27 cellular contexts compared by ENCODE assay signal in the genomic region with DNA sequence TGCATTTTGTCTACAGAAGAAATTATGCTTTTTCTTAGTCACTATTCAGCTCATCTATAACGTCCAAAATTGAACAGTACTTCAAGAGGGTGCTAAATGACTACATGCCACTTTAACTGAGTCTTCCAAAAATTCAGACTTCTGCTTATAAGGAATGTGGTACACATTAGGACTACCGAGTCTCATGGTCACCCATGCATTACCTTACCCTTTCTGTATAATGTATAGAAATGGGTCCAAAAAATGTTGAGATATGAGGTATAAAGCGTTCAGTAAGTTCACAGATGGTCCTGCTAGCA.
DNase-seq lines count a peak whose midpoint lies in the region; ATAC-seq and TF ChIP-seq lines count a peak whose summit lies in the region.
"Had no signal": no experiment of that assay in that cellular context is flagged by ENCODE, and none has a peak within 500 bp of the region (broad histone marks: within the 10 kb centered on the region; RNA-seq: fewer than 3 reads in every experiment).

No MANE protein-coding gene starts in this region.

- peak overlapping the region; percentile 22 for H3K27ac Mint-ChIP-seq in activated CD8-positive, alpha-beta T cell treated with anti-CD3 and anti-CD28 coated beads, Interleukin-2, amount 10 ng/mL, durations not matched to agents 7 days and 5 days
- H3K27ac Mint-ChIP-seq in activated CD8-positive, alpha-beta T cell treated with anti-CD3 and anti-CD28 coated beads for 36 hours = no peak overlapping the region
- H3K27ac Mint-ChIP-seq in type B pancreatic cell = no peak overlapping the region
- H3K27ac Mint-ChIP-seq: activated CD4-positive, alpha-beta T cell treated with anti-CD3 and anti-CD28 coated beads for 36 hours; activated T-cell treated with anti-CD3 and anti-CD28 coated beads, Interleukin-2, amount 50 U/mL, for 24 hours; B cell; natural killer cell had no signal

- H3K56ac ChIP-seq in IMR-90 (ENCODE audit: extremely low read depth, insufficient read depth, low read length) = no peak overlapping the region

- no peak overlapping the region for H3K4me3 Mint-ChIP-seq in activated CD8-positive, alpha-beta T cell treated with anti-CD3 and anti-CD28 coated beads, Interleukin-2, amount 10 ng/mL, durations not matched to agents 7 days and 5 days
- no peak overlapping the region for H3K4me3 Mint-ChIP-seq in activated CD8-positive, alpha-beta T cell treated with anti-CD3 and anti-CD28 coated beads for 36 hours
- H3K4me3 Mint-ChIP-seq in type B pancreatic cell = peak overlapping the region; percentile 5
- H3K4me3 Mint-ChIP-seq: activated CD4-positive, alpha-beta T cell treated with anti-CD3 and anti-CD28 coated beads for 36 hours; activated T-cell treated with anti-CD3 and anti-CD28 coated beads, Interleukin-2, amount 50 U/mL, for 24 hours; B cell; natural killer cell had no signal

- H3K4me1 ChIP-seq in IMR-90 (ENCODE audit: control insufficient read depth, insufficient read depth, low read length) (peaks cover 2% of the 10 kb centered on the region; the same call in 1 of the 2 replicates), Panc1 (ENCODE audit: control insufficient read depth, insufficient read depth, low read length) (peaks cover 43% of the 10 kb centered on the region)

- H3K79me1 ChIP-seq in IMR-90 (ENCODE audit: low read depth in 1 of 2, low read length in 2 of 2) = peaks cover 0 to 2% of the 10 kb centered on the region in 2 experiments; a peak in 1 of 4 replicates

- H4K8ac ChIP-seq in IMR-90 (ENCODE audit: low read depth in 2 of 2, low read length in 2 of 2) = no peak overlapping the region

- H3K9me3 ChIP-seq in IMR-90 (ENCODE audit: control insufficient read depth, insufficient read depth, low read length) (no peaks in the 10 kb centered on the region), Panc1 (ENCODE audit: control insufficient read depth, insufficient read depth, low read depth, low read length) (no peaks in the 10 kb centered on the region), MG63 (no peaks in the 10 kb centered on the region)
- H3K9me3 ChIP-seq: mucosa of descending colon, sigmoid colon, stomach had no signal

- TF ChIP-seq CTCF in activated CD8-positive, alpha-beta T cell treated with anti-CD3 and anti-CD28 coated beads for 36 hours (IDR thresholded peaks at IDR 0.05) = no peak
- TF ChIP-seq CTCF in IMR-90 (conservative IDR thresholded peaks at IDR 0.05; ENCODE audit: low read depth, low read length) (no peak), Panc1 (IDR thresholded peaks at IDR 0.05) (no peak), type B pancreatic cell (conservative IDR thresholded peaks at IDR 0.05) (no peak)

- H3K9me3 Mint-ChIP-seq in activated CD8-positive, alpha-beta T cell treated with anti-CD3 and anti-CD28 coated beads, Interleukin-2, amount 10 ng/mL, durations not matched to agents 7 days and 5 days (ENCODE audit: insufficient read depth) = no peaks in the 10 kb centered on the region
- no peaks in the 10 kb centered on the region for H3K9me3 Mint-ChIP-seq in activated CD8-positive, alpha-beta T cell treated with anti-CD3 and anti-CD28 coated beads for 36 hours
- no peaks in the 10 kb centered on the region for H3K9me3 Mint-ChIP-seq in type B pancreatic cell
- H3K9me3 Mint-ChIP-seq: activated T-cell treated with anti-CD3 and anti-CD28 coated beads, Interleukin-2, amount 50 U/mL, for 24 hours; natural killer cell had no signal

- H3K36me3 Mint-ChIP-seq in activated CD8-positive, alpha-beta T cell treated with anti-CD3 and anti-CD28 coated beads, Interleukin-2, amount 10 ng/mL, durations not matched to agents 7 days and 5 days (ENCODE audit: low read depth) = peaks cover 8% of the 10 kb centered on the region
- peaks cover 1% of the 10 kb centered on the region for H3K36me3 Mint-ChIP-seq in activated CD8-positive, alpha-beta T cell treated with anti-CD3 and anti-CD28 coated beads for 36 hours (ENCODE audit: low read depth)
- H3K36me3 Mint-ChIP-seq in type B pancreatic cell = peaks cover 4% of the 10 kb centered on the region
- H3K36me3 Mint-ChIP-seq: natural killer cell had no signal

- POLR2A ChIA-PET in activated CD8-positive, alpha-beta T cell treated with anti-CD3 and anti-CD28 coated beads, Interleukin-2, amount 10 ng/mL, durations not matched to agents 7 days and 5 days (lab: Charles Lee) = interaction anchor here (0.6 to 12.2 kb wide), 7 partner anchors 11 to 1005 kb away, joined by 3 to 1009 read pairs (median 188); a partner anchor contains a TSS
- POLR2A ChIA-PET in activated CD8-positive, alpha-beta T cell treated with anti-CD3 and anti-CD28 coated beads for 36 hours (lab: Charles Lee) = interaction anchor here (1.0 to 9.7 kb wide), 3 partner anchors 20 to 591 kb away, joined by 3 to 692 read pairs (median 3); a partner anchor contains a TSS
- POLR2A ChIA-PET in IMR-90 (lab: Charles Lee; ENCODE audit: unreplicated experiment) (interaction anchor here (1.2 kb wide), 1 partner anchor 18 kb away, joined by 4 read pairs; a partner anchor contains a TSS), Panc1 (lab: Charles Lee) (no interaction called here)

- no peak overlapping the region for H4K5ac ChIP-seq in IMR-90 (ENCODE audit: low read depth, low read length)

- H3K4ac ChIP-seq in IMR-90 (ENCODE audit: low read depth, low read length) = no peak overlapping the region

- no peak overlapping the region for H2BK5ac ChIP-seq in IMR-90 (ENCODE audit: low read depth, low read length, poor library complexity, severe bottlenecking)

- dilution Hi-C loops in IMR-90 (cut with HindIII; ENCODE audit: low sequenced_read_pairs, unreplicated experiment) = loop anchor here (25.0 kb wide), 1 partner anchor 759 kb away; a partner anchor contains a TSS

- no peak overlapping the region for H3K4me2 ChIP-seq in IMR-90 (ENCODE audit: low read depth, low read length)

- no CpG with 5 or more reads among the region's 3 CpGs for WGBS in IMR-90 (ENCODE audit: extremely low coverage in 2 of 2, insufficient read length in 1 of 2), 2 experiments

- no peak for TF ChIP-seq RAD21 in IMR-90 (IDR thresholded peaks at IDR 0.05; ENCODE audit: low read length)

- H2AK5ac ChIP-seq in IMR-90 (ENCODE audit: low read depth, low read length) = no peak overlapping the region

- H4K20me1 ChIP-seq in IMR-90 (ENCODE audit: insufficient read depth, low read length) = peaks cover 5% of the 10 kb centered on the region; the same call in 1 of the 2 replicates

- no peak overlapping the region for H3K23ac ChIP-seq in IMR-90 (ENCODE audit: low read depth, low read length)

- no peak for ATAC-seq in activated CD8-positive, alpha-beta T cell treated with anti-CD3 and anti-CD28 coated beads, Interleukin-2, amount 10 ng/mL, durations not matched to agents 7 days and 5 days
- no peak for ATAC-seq in activated CD8-positive, alpha-beta T cell treated with anti-CD3 and anti-CD28 coated beads for 36 hours
- no peak for ATAC-seq in IMR-90 (ENCODE audit: low read depth)
- no peak for ATAC-seq in Panc1
- ATAC-seq in HG03175 (IDR thresholded peaks at IDR 0.05; ENCODE audit: unreplicated experiment) = no peak
- ATAC-seq: activated CD4-positive, alpha-beta T cell treated with anti-CD3 and anti-CD28 coated beads for 36 hours; mucosa of descending colon; natural killer cell had no signal

- no peak for TF ChIP-seq POLR2A in IMR-90 (IDR thresholded peaks at IDR 0.05; ENCODE audit: low read depth, low read length)

- H3K27me3 ChIP-seq in IMR-90 (ENCODE audit: control insufficient read depth, insufficient read depth, low read length) (no peaks in the 10 kb centered on the region), Panc1 (ENCODE audit: control insufficient read depth, insufficient read depth, low read length) (no peaks in the 10 kb centered on the region), MG63 (no peaks in the 10 kb centered on the region)
- H3K27me3 ChIP-seq: sigmoid colon had no signal

- H3K18ac ChIP-seq in IMR-90 (ENCODE audit: low read depth, low read length) = no peak overlapping the region

- H2AK9ac ChIP-seq in IMR-90 (replicated peaks; ENCODE audit: low read depth, low read length, poor library complexity) = no peak overlapping the region

- H3K4me1 Mint-ChIP-seq in activated CD8-positive, alpha-beta T cell treated with anti-CD3 and anti-CD28 coated beads, Interleukin-2, amount 10 ng/mL, durations not matched to agents 7 days and 5 days (ENCODE audit: low read depth) = peaks cover 56% of the 10 kb centered on the region
- H3K4me1 Mint-ChIP-seq in activated CD8-positive, alpha-beta T cell treated with anti-CD3 and anti-CD28 coated beads for 36 hours (ENCODE audit: low read depth) = peaks cover 21% of the 10 kb centered on the region
- peaks cover 27% of the 10 kb centered on the region for H3K4me1 Mint-ChIP-seq in type B pancreatic cell (ENCODE audit: unreplicated experiment)

- BruUV-seq in IMR-90 (replicated peaks; lab: Mats Ljungman, UMichigan) (no TSS peak), Panc1 (replicated peaks; lab: Mats Ljungman, UMichigan) (no TSS peak)

- H3K14ac ChIP-seq in IMR-90 (replicated peaks; ENCODE audit: low read depth, low read length) = no peak overlapping the region

- CTCF ChIA-PET in activated CD8-positive, alpha-beta T cell treated with anti-CD3 and anti-CD28 coated beads, Interleukin-2, amount 10 ng/mL, durations not matched to agents 7 days and 5 days (lab: Charles Lee) = interaction anchor here (1.2 to 3.3 kb wide), 3 partner anchors 17 to 123 kb away, joined by 3 to 28 read pairs (median 13); a partner anchor contains a TSS
- CTCF ChIA-PET in activated CD8-positive, alpha-beta T cell treated with anti-CD3 and anti-CD28 coated beads for 36 hours (lab: Charles Lee) = interaction anchor here (1.2 to 1.3 kb wide), 2 partner anchors 18 to 767 kb away, joined by 3 to 4 read pairs; no protein-coding TSS in a partner anchor
- CTCF ChIA-PET in IMR-90 (lab: Yijun Ruan, JAX) (no interaction called here), Panc1 (lab: Charles Lee) (no interaction called here)

- H3K4me3 ChIP-seq in IMR-90 (ENCODE audit: insufficient read depth, low read depth, low read length) = no peak overlapping the region
- H3K4me3 ChIP-seq in Panc1 (ENCODE audit: low read depth in 2 of 2, low read length in 2 of 2) = no peak overlapping the region
- no peak overlapping the region for H3K4me3 ChIP-seq in MG63
- H3K4me3 ChIP-seq: lung, mucosa of descending colon, sigmoid colon, stomach had no signal

- H3K27ac ChIP-seq in IMR-90 (ENCODE audit: insufficient read depth, low read length) (no peak overlapping the region), Panc1 (ENCODE audit: low read length) (peak overlapping the region; percentile 100)
- H3K27ac ChIP-seq: epithelial cell of prostate, sigmoid colon, stomach had no signal

- H2BK20ac ChIP-seq in IMR-90 (ENCODE audit: low read depth, low read length) = no peak overlapping the region

- H4K91ac ChIP-seq in IMR-90 (ENCODE audit: insufficient read depth, low read depth, low read length) = no peak overlapping the region

- peak overlapping the region; percentile 8; the same call in 1 of the 2 replicates for H2BK120ac ChIP-seq in IMR-90 (ENCODE audit: low read depth, low read length)

- intact Hi-C loops in activated CD8-positive, alpha-beta T cell treated with anti-CD3 and anti-CD28 coated beads for 36 hours (cut with micrococcal nuclease) = no loop called here
- intact Hi-C loops in IMR-90 (cut with micrococcal nuclease) = no loop called here
- intact Hi-C loops in Panc1 (cut with micrococcal nuclease; ENCODE audit: unreplicated experiment) = no loop called here

- H3K36me3 ChIP-seq in IMR-90 (ENCODE audit: control insufficient read depth, insufficient read depth, low read length) (no peaks in the 10 kb centered on the region), Panc1 (ENCODE audit: control insufficient read depth, insufficient read depth, low read length) (no peaks in the 10 kb centered on the region), MG63 (no peaks in the 10 kb centered on the region)
- H3K36me3 ChIP-seq: sigmoid colon, stomach had no signal

- no peak overlapping the region for H2AFZ ChIP-seq in IMR-90 (replicated peaks; ENCODE audit: low read length, poor library complexity)

- H3K9ac ChIP-seq in IMR-90 (ENCODE audit: low read depth, low read length) = no peak overlapping the region

- no peak for DNase-seq in activated CD8-positive, alpha-beta T cell treated with anti-CD3 and anti-CD28 coated beads, Interleukin-2, amount 10 ng/mL, durations not matched to agents 7 days and 5 days
- DNase-seq in activated CD8-positive, alpha-beta T cell treated with anti-CD3 and anti-CD28 coated beads for 36 hours = no peak
- DNase-seq in IMR-90 (no peak), Panc1 (ENCODE audit: low read depth, low spot score) (no peak), type B pancreatic cell (ENCODE audit: extremely low spot score, unreplicated experiment) (no peak), MG63 (no peak), NCI-H226 (no peak)
- DNase-seq: ACHN; activated CD4-positive, alpha-beta T cell treated with anti-CD3 and anti-CD28 coated beads for 36 hours; activated gamma-delta T cell treated with Interleukin-2 at 50 U/mL for 16 hours; activated T-cell treated with anti-CD3 and anti-CD28 coated beads, Interleukin-2, amount 50 U/mL, for 24 hours; central memory CD4-positive, alpha-beta T cell; cortex of kidney; effector memory CD4-positive, alpha-beta T cell; hypothalamus; mucosa of descending colon; natural killer cell; NCI-H2081; NCI-H526; sigmoid colon; stimulated activated CD4-positive, alpha-beta T cell treated with anti-CD3 and anti-CD28 coated beads, Interleukin-12 subunit alpha, Interleukin-12 subunit beta, amount 100 ng/mL, for 4 hours; stimulated activated CD4-positive, alpha-beta T cell treated with anti-CD3 and anti-CD28 coated beads, Interleukin-2, amount 100 ng/mL, for 48 hours; stomach had no signal

- in situ Hi-C loops in IMR-90 (cut with MboI; ENCODE audit: low sequenced_read_pairs) = loop anchor here (25.0 kb wide), 2 partner anchors 841 to 941 kb away; a partner anchor contains a TSS
- in situ Hi-C loops in Panc1 (cut with HindIII; ENCODE audit: low pct_unique_long_range_greater_than_20kb, low sequenced_read_pairs) = no loop called here

- no peaks in the 10 kb centered on the region for H3K9me1 ChIP-seq in IMR-90 (ENCODE audit: insufficient read depth, low read length)

- no peaks in the 10 kb centered on the region for H3K27me3 Mint-ChIP-seq in activated CD8-positive, alpha-beta T cell treated with anti-CD3 and anti-CD28 coated beads, Interleukin-2, amount 10 ng/mL, durations not matched to agents 7 days and 5 days (ENCODE audit: low read depth)
- H3K27me3 Mint-ChIP-seq in activated CD8-positive, alpha-beta T cell treated with anti-CD3 and anti-CD28 coated beads for 36 hours = no peaks in the 10 kb centered on the region
- no peaks in the 10 kb centered on the region for H3K27me3 Mint-ChIP-seq in type B pancreatic cell
- H3K27me3 Mint-ChIP-seq: activated CD4-positive, alpha-beta T cell treated with anti-CD3 and anti-CD28 coated beads for 36 hours; activated T-cell treated with anti-CD3 and anti-CD28 coated beads, Interleukin-2, amount 50 U/mL, for 24 hours; B cell had no signal

- no peak overlapping the region; the same call in 2 of the 3 replicates for H2BK15ac ChIP-seq in IMR-90 (ENCODE audit: low read depth, low read length)

Comparison
In these comparisons a context has a peak if more than half of its experiments do, and no peak if none do; other contexts are left out.
1. CTCF ChIA-PET loops: an anchor here in activated CD8-positive, alpha-beta T cell treated with anti-CD3 and anti-CD28 coated beads, Interleukin-2, amount 10 ng/mL, durations not matched to agents 7 days and 5 days (1.2 to 3.3 kb wide) and activated CD8-positive, alpha-beta T cell treated with anti-CD3 and anti-CD28 coated beads for 36 hours (1.2 to 1.3 kb wide); none called in IMR-90 and Panc1.